ENCODE assay signal across 9 cellular contexts in the genomic region with DNA sequence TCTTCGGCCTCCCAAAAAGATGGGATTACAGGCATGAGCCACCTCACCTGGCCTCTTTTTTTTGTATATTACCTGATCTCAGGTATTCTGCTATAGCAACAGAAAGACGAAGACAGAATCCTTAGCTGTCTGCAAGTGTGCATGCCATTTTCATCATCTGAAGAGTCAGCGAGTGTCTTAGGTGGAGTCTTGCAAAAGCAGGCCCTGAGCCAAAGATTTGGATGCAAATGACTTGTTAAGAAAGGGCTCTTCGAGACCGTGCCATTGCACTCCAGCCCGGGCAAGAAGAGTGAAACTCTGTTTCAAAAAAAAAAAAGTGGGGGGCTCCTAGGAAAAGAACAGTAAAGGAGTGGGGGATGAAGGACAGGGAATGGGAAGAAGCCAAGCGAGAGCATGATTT. TPM values are rescaled to one million over a fixed set of nuclear protein-coding genes. Genes with fewer than 3 reads are reported as not detected.
A peak's percentile ranks its signal among the peaks of the same experiment; 100 is the strongest.
DNase-seq lines count a peak whose midpoint lies in the region; ATAC-seq and TF ChIP-seq lines count a peak whose summit lies in the region.
"Had no signal": no experiment of that assay in that cellular context is flagged by ENCODE, and none has a peak within 500 bp of the region (broad histone marks: within the 10 kb centered on the region; RNA-seq: fewer than 3 reads in every experiment).

No MANE protein-coding gene starts in this region.

- intact Hi-C loops in psoas muscle (cut with DNase I) = no loop called here

- H3K36me3 ChIP-seq in RWPE2 (ENCODE audit: low read depth) (no peaks in the 10 kb centered on the region), psoas muscle (ENCODE audit: insufficient read depth in 1 of 2, low read depth in 1 of 2) (no peaks in the 10 kb centered on the region)

- in situ Hi-C loops in G401 (cut with HindIII; ENCODE audit: low sequenced_read_pairs) = no loop called here

- H3K4me3 ChIP-seq in GM12875 (ENCODE audit: low read depth, low read length) (peak overlapping the region; percentile 62), RWPE2 (ENCODE audit: severe bottlenecking) (no peak overlapping the region), epithelial cell of esophagus (ENCODE audit: low read length) (no peak overlapping the region), psoas muscle (peak overlapping the region; percentile 29)

- ATAC-seq in RWPE2 (ENCODE audit: low read depth) = no peak
- ATAC-seq in psoas muscle = no peak
- no peak for ATAC-seq in HG03442 (IDR thresholded peaks at IDR 0.05; ENCODE audit: unreplicated experiment)
- no peak for ATAC-seq in GM18519 (IDR thresholded peaks at IDR 0.05; ENCODE audit: low FRiP score, unreplicated experiment)

- WGBS in psoas muscle, 3 donors = 65 to 73% (median 66%) methylated on average over 7 of the region's 7 CpGs

- DNase-seq in RWPE2 (ENCODE audit: low spot score) (no peak), epithelial cell of esophagus (ENCODE audit: low read depth) (peak; percentile 23), psoas muscle (no peak), retina (no peak), G401 (ENCODE audit: low spot score) (no peak)
- DNase-seq: NCI-H2171 treated with DMSO at 0.1 percent for 48 hours had no signal

- H3K4me1 ChIP-seq in RWPE2 (ENCODE audit: insufficient read depth, poor library complexity, severe bottlenecking) (peaks cover 32% of the 10 kb centered on the region), psoas muscle (peaks cover 11% of the 10 kb centered on the region)

- TF ChIP-seq CTCF in GM12875 (IDR thresholded peaks at IDR 0.05; ENCODE audit: borderline replicate concordance, insufficient read depth, low read depth, low read length) = no peak
- TF ChIP-seq CTCF in RWPE2 (IDR thresholded peaks at IDR 0.05; ENCODE audit: poor library complexity, severe bottlenecking) = no peak
- TF ChIP-seq CTCF in epithelial cell of esophagus (IDR thresholded peaks at IDR 0.05; ENCODE audit: insufficient read depth, low read depth, low read length, missing control alignments) = no peak
- no peak for TF ChIP-seq CTCF in psoas muscle (IDR thresholded peaks at IDR 0.05)

- H3K9me3 ChIP-seq in RWPE2 (ENCODE audit: severe bottlenecking) = no peaks in the 10 kb centered on the region
- no peaks in the 10 kb centered on the region for H3K9me3 ChIP-seq in psoas muscle

- H3K27ac ChIP-seq in RWPE2 (ENCODE audit: poor library complexity, severe bottlenecking) = peak overlapping the region; percentile 80
- H3K27ac ChIP-seq in psoas muscle = peak overlapping the region; percentile 93

- no peaks in the 10 kb centered on the region for H3K27me3 ChIP-seq in RWPE2 (ENCODE audit: insufficient read depth, poor library complexity, severe bottlenecking)
- H3K27me3 ChIP-seq in psoas muscle (ENCODE audit: insufficient read depth in 3 of 3, low read length in 2 of 3) = no peaks in the 10 kb centered on the region

RNA-seq across cellular contexts. Expression of gene TRIM69, which starts 10.2 kb away (rescaled TPM):
- 10 to 100 TPM; 24.1 to 39.0 (median 32.1) TPM for total RNA-seq in psoas muscle
- polyA plus RNA-seq in psoas muscle = 10 to 100 TPM; 22.3 to 36.7 (median 25.9) TPM
- total RNA-seq in G401 (2014; rRNA removed; shearing (Covaris generic)) = 9.2 and 10.6 TPM in 2 replicates

RNA-seq across cellular contexts. Expression of gene B2M, which starts 14.8 kb away (rescaled TPM):
- 100 to 1,000 TPM; 400 to 577 (median 512) TPM for total RNA-seq in psoas muscle
- 100 to 1,000 TPM; 687 to 891 (median 729) TPM for polyA plus RNA-seq in psoas muscle
- total RNA-seq in G401 (2014; rRNA removed; shearing (Covaris generic)) = 977 and 997 TPM in 2 replicates

RNA-seq across cellular contexts. Expression of gene PATL2, which starts 15.0 kb away (rescaled TPM):
- under 1 TPM in 2 of 4 donors, not detected in 2; 0.74 to 0.88 TPM for total RNA-seq in psoas muscle
- under 1 TPM; 0.03 to 0.23 (median 0.16) TPM for polyA plus RNA-seq in psoas muscle
- total RNA-seq in G401 (2014; rRNA removed; shearing (Covaris generic)) = not detected in 2 replicates

Comparison
In these comparisons a context has a peak if more than half of its experiments do, and no peak if none do; other contexts are left out.
1. H3K4me3 ChIP-seq: peak in GM12875 (single experiment) and psoas muscle (single experiment); none in RWPE2 (single experiment) and epithelial cell of esophagus (single experiment).